ENCODE assay signal across 17 cellular contexts in the genomic region with DNA sequence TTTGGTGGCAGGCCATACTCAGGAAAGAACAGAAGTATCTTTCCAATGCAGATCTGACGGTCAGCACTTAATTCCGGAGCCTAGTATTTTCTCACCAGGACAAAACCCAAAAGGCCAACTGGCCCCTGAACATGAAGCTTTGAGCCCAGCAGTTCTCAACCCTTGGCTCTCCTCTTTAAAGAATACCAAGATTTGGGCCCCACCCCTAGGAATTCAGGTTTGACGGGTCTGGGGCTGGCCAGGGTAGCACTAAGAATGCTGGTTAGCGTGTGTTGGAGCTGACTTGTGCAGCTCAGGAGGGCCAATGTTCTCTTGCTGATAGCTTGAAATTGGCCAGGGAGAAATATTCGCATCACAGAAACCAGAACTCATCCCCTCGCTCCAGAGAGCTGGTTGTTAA.
DNase-seq lines count a peak whose midpoint lies in the region; ATAC-seq and TF ChIP-seq lines count a peak whose summit lies in the region.
"Had no signal": no experiment of that assay in that cellular context is flagged by ENCODE, and none has a peak within 500 bp of the region (broad histone marks: within the 10 kb centered on the region; RNA-seq: fewer than 3 reads in every experiment).

No MANE protein-coding gene starts in this region.

- H3K4me3 Mint-ChIP-seq in WTC11 (no peak overlapping the region), neural progenitor cell (no peak overlapping the region)

- CTCF ChIA-PET in WTC11 (lab: Charles Lee): interaction anchor here (0.7 to 1.1 kb wide), 2 partner anchors 11 to 264 kb away, joined by 4 read pairs; no protein-coding TSS in a partner anchor

- ATAC-seq in WTC11 (peak; percentile 93), HG02798 (IDR thresholded peaks at IDR 0.05; ENCODE audit: poor library complexity, unreplicated experiment) (no peak)
- ATAC-seq: GM12878 had no signal

- DNase-seq in ELF-1 (ENCODE audit: low read depth, low spot score): peak; percentile 88
- peak; percentile 50 for DNase-seq in WTC11 (ENCODE audit: low spot score)
- peak; percentile 84 for DNase-seq in neural progenitor cell (ENCODE audit: low spot score)
- no peak for DNase-seq in GDM1 (lab: John Stamatoyannopoulos, UW)
- no peak for DNase-seq in NCI-H2107 (lab: John Stamatoyannopoulos, UW)
- DNase-seq in stimulated activated CD4-positive, alpha-beta T cell treated with anti-CD3 and anti-CD28 coated beads, Interleukin-2, amount 100 ng/mL, for 48 hours: no peak
- DNase-seq: Karpas-422, NCI-H187 treated with DMSO at 0.1 percent for 48 hours, NCI-H2171 treated with DMSO at 0.1 percent for 48 hours, NCI-H510A, NCI-H82, SHP77 treated with DMSO at 0.1 percent for 48 hours had no signal

- H3K79me2 ChIP-seq in neural progenitor cell (ENCODE audit: low read depth): no peaks in the 10 kb centered on the region

- H3K27me3 Mint-ChIP-seq in WTC11 (ENCODE audit: low read depth): peaks cover 2% of the 10 kb centered on the region; the same call in 1 of the 2 replicates
- peaks cover 8% of the 10 kb centered on the region for H3K27me3 Mint-ChIP-seq in neural progenitor cell (ENCODE audit: insufficient read depth, low read depth)

- H3K4me1 ChIP-seq in iPS-18a (ENCODE audit: control insufficient read depth, low read depth, low read length): peaks cover 9% of the 10 kb centered on the region
- H3K4me1 ChIP-seq in neural progenitor cell: peaks cover 24% of the 10 kb centered on the region
- H3K4me1 ChIP-seq: BLaER1 treated with 17β-estradiol and CSF1 and Interleukin-3, amounts not matched to agents 10 nM and 100 nM; Caco-2 had no signal

- H3K4me3 ChIP-seq in iPS-18a (ENCODE audit: low read length) (no peak overlapping the region), neural progenitor cell (no peak overlapping the region)
- H3K4me3 ChIP-seq: BLaER1 treated with 17β-estradiol and CSF1 and Interleukin-3, amounts not matched to agents 10 nM and 100 nM; GM12878 had no signal

- H3K4me1 Mint-ChIP-seq in WTC11: peaks cover 19% of the 10 kb centered on the region
- peaks cover 59% of the 10 kb centered on the region for H3K4me1 Mint-ChIP-seq in neural progenitor cell

- H3K27ac Mint-ChIP-seq in WTC11 (no peak overlapping the region), neural progenitor cell (peak overlapping the region; percentile 96)

- H3K4me2 ChIP-seq in neural progenitor cell: peak overlapping the region; percentile 14
- H3K4me2 ChIP-seq: BLaER1 treated with 17β-estradiol and CSF1 and Interleukin-3, amounts not matched to agents 10 nM and 100 nM had no signal

- H3K9me3 ChIP-seq in iPS-18a (ENCODE audit: control insufficient read depth, low read depth, low read length) (no peaks in the 10 kb centered on the region), neural progenitor cell (ENCODE audit: low read depth) (no peaks in the 10 kb centered on the region)
- H3K9me3 ChIP-seq: BLaER1 treated with 17β-estradiol and CSF1 and Interleukin-3, amounts not matched to agents 10 nM and 100 nM; Caco-2 had no signal

- H3K36me3 Mint-ChIP-seq in WTC11 (no peaks in the 10 kb centered on the region), neural progenitor cell (no peaks in the 10 kb centered on the region)

- H3K9ac ChIP-seq in iPS-18a (ENCODE audit: low read length): peak overlapping the region; percentile 20
- H3K9ac ChIP-seq in neural progenitor cell: no peak overlapping the region
- H3K9ac ChIP-seq: BLaER1 treated with 17β-estradiol and CSF1 and Interleukin-3, amounts not matched to agents 10 nM and 100 nM had no signal

- no peak overlapping the region for H2AFZ ChIP-seq in neural progenitor cell (replicated peaks)

- H3K36me3 ChIP-seq in iPS-18a (ENCODE audit: control insufficient read depth, low read depth, low read length) (no peaks in the 10 kb centered on the region), neural progenitor cell (no peaks in the 10 kb centered on the region)
- H3K36me3 ChIP-seq: BLaER1 treated with 17β-estradiol and CSF1 and Interleukin-3, amounts not matched to agents 10 nM and 100 nM had no signal

- no peaks in the 10 kb centered on the region for H3K9me3 Mint-ChIP-seq in WTC11
- peaks cover 2% of the 10 kb centered on the region for H3K9me3 Mint-ChIP-seq in neural progenitor cell

- H3K27me3 ChIP-seq in iPS-18a (ENCODE audit: control insufficient read depth, insufficient read depth, low read length) (no peaks in the 10 kb centered on the region), neural progenitor cell (peaks cover 6% of the 10 kb centered on the region)
- H3K27me3 ChIP-seq: BLaER1 treated with 17β-estradiol and CSF1 and Interleukin-3, amounts not matched to agents 10 nM and 100 nM had no signal

- TF ChIP-seq CTCF in WTC11 (IDR thresholded peaks at IDR 0.05) (no peak), neural progenitor cell (IDR thresholded peaks at IDR 0.05) (no peak)

- POLR2A ChIA-PET in WTC11 (lab: Charles Lee): interaction anchor here (0.9 kb wide), 1 partner anchor 96 kb away, joined by 3 read pairs; no protein-coding TSS in a partner anchor

- H3K27ac ChIP-seq in iPS-18a (ENCODE audit: low read length): no peak overlapping the region
- H3K27ac ChIP-seq in neural progenitor cell: no peak overlapping the region
- H3K27ac ChIP-seq: BLaER1 treated with 17β-estradiol and CSF1 and Interleukin-3, amounts not matched to agents 10 nM and 100 nM had no signal

- peaks cover 6% of the 10 kb centered on the region for H3F3A ChIP-seq in neural progenitor cell (ENCODE audit: low read depth)

- H4K20me1 ChIP-seq in neural progenitor cell (ENCODE audit: low read depth): no peaks in the 10 kb centered on the region
- H4K20me1 ChIP-seq: BLaER1 treated with 17β-estradiol and CSF1 and Interleukin-3, amounts not matched to agents 10 nM and 100 nM had no signal

TF ChIP-seq in WTC11, 78 proteins besides CTCF, POLR2A, EP300 and RAD21:
- TF ChIP-seq TEAD4 (CRISPR knock-in tag; IDR thresholded peaks at IDR 0.05) (peak; percentile 96), TEAD1 (CRISPR knock-in tag; IDR thresholded peaks at IDR 0.05) (peak; percentile 97; the same call in 1 of the 2 replicates), MXD4 (CRISPR knock-in tag; IDR thresholded peaks at IDR 0.05; ENCODE audit: borderline replicate concordance) (no peak)
TF ChIP-seq in WTC11: peak in this region for 2.

Comparison
In these comparisons a context has a peak if more than half of its experiments do, and no peak if none do; other contexts are left out.
1. DNase-seq: peak in ELF-1 (single experiment), WTC11 (single experiment) and neural progenitor cell (single experiment); none in GDM1 (single experiment), NCI-H2107 (single experiment) and stimulated activated CD4-positive, alpha-beta T cell treated with anti-CD3 and anti-CD28 coated beads, Interleukin-2, amount 100 ng/mL, for 48 hours (0 of 2).